ENCODE assay signal across 8 cellular contexts in the genomic region with DNA sequence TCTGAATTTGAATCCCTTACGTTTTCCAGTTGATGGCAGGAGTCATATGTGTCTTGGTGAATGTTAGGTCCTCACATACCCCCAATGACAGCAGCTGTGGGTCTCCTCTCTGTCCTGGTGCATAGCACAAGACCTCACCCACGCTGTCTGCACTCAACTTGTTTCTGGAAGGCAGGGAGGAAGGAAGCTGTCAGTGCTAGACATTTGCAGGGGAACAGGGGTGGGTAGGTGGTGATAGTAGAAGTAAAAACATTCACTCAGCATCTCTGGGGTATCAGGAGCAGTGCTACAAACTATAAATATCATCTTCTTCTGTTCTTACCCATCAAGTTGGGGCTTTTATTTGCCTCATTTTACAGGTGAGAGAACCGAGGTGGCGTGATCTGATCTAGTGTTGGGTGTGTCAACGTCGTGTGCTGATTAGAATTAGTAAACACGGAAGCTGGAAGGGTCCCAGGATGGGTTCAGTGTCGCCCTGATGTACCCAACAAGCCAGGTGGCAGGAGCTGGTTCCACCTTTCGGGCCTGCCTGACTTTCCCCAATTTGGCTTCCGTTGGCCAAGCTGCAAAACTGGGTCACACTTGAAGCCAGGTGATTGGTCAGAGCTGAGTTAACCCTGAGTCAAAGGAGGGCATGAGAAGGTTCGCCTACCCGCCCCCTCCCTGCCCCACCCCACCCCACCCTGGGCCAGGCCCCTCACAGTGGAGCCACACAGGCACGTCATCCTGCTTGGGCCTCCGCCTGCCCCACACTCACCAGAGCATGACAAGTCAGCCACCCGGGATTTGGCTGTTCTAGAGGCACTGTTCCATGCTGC. TPM values are rescaled to one million over a fixed set of nuclear protein-coding genes. Genes with fewer than 3 reads are reported as not detected.
DNase-seq lines count a peak whose midpoint lies in the region; ATAC-seq and TF ChIP-seq lines count a peak whose summit lies in the region.

No MANE protein-coding gene starts in this region.

- peaks cover 12% of the 10 kb centered on the region for H3K36me3 Mint-ChIP-seq in CD8-positive, alpha-beta T cell

- DNase-seq in CD8-positive, alpha-beta T cell, result peak in 1 of 7 experiments; percentile 51
- DNase-seq in NAMALWA (ENCODE audit: low spot score), result peak; percentile 74
- peak; percentile 77 to 90 for DNase-seq in left colon
- DNase-seq in SKM-1 (lab: John Stamatoyannopoulos, UW; ENCODE audit: unreplicated experiment), result no peak
- DNase-seq in cortex of kidney (lab: John Stamatoyannopoulos, UW), result no peak
- DNase-seq in NOMO-1 treated with DMSO at 0.1 percent for 48 hours (lab: John Stamatoyannopoulos, UW; ENCODE audit: unreplicated experiment), result no peak
- DNase-seq in SJCRH30, result no peak

- no peaks in the 10 kb centered on the region for H3K27me3 Mint-ChIP-seq in CD8-positive, alpha-beta T cell (ENCODE audit: low read depth)

- no peak overlapping the region for H3K27ac ChIP-seq in CD8-positive, alpha-beta T cell (ENCODE audit: low read depth, low read length)
- no peak overlapping the region for H3K27ac ChIP-seq in SJCRH30

- CTCF ChIA-PET in CD8-positive, alpha-beta T cell (lab: Charles Lee), result interaction anchor here (0.7 to 2.0 kb wide), 6 partner anchors 12 to 138 kb away, joined by 3 to 6 read pairs (median 3); no protein-coding TSS in a partner anchor

- no peaks in the 10 kb centered on the region for H3K9me3 Mint-ChIP-seq in CD8-positive, alpha-beta T cell

- TF ChIP-seq CTCF in CD8-positive, alpha-beta T cell (IDR thresholded peaks at IDR 0.05), result no peak

- peaks cover 48% of the 10 kb centered on the region for H3K4me1 ChIP-seq in CD8-positive, alpha-beta T cell (ENCODE audit: insufficient read depth, low read length)
- H3K4me1 ChIP-seq in SJCRH30, result no peaks in the 10 kb centered on the region

- peaks cover 76% of the 10 kb centered on the region for H3K4me1 Mint-ChIP-seq in CD8-positive, alpha-beta T cell (ENCODE audit: low read depth)

- intact Hi-C loops in CD8-positive, alpha-beta T cell (cut with DNase I, micrococcal nuclease), result no loop called here
- intact Hi-C loops in left colon (cut with DNase I, micrococcal nuclease), result loop anchor here in 1 of 2 donors (10.0 kb wide), 1 partner anchor 55 kb away; no protein-coding TSS in a partner anchor

- peak; percentile 34 for ATAC-seq in CD8-positive, alpha-beta T cell
- peak; percentile 46 for ATAC-seq in GM21515 (IDR thresholded peaks at IDR 0.05; ENCODE audit: unreplicated experiment)
- ATAC-seq in left colon, result peak; percentile 76

- H3K4me3 ChIP-seq in CD8-positive, alpha-beta T cell (ENCODE audit: low read depth, low read length), result no peak overlapping the region
- no peak overlapping the region for H3K4me3 ChIP-seq in SJCRH30

- POLR2A ChIA-PET in CD8-positive, alpha-beta T cell (lab: Charles Lee), result no interaction called here

- H3K27me3 ChIP-seq in CD8-positive, alpha-beta T cell (ENCODE audit: insufficient read depth, low read length), result no peaks in the 10 kb centered on the region
- H3K27me3 ChIP-seq in SJCRH30, result no peaks in the 10 kb centered on the region

- peak overlapping the region; percentile 86 for H3K27ac Mint-ChIP-seq in CD8-positive, alpha-beta T cell

- H3K9me3 ChIP-seq in CD8-positive, alpha-beta T cell (ENCODE audit: low read length), result no peaks in the 10 kb centered on the region
- H3K9me3 ChIP-seq in SJCRH30 (replicated peaks), result no peaks in the 10 kb centered on the region

- H3K4me3 Mint-ChIP-seq in CD8-positive, alpha-beta T cell, result no peak overlapping the region

- no peaks in the 10 kb centered on the region for H3K36me3 ChIP-seq in CD8-positive, alpha-beta T cell (ENCODE audit: insufficient read depth, low read length)
- no peaks in the 10 kb centered on the region; the same call in 1 of the 2 replicates for H3K36me3 ChIP-seq in SJCRH30

RNA-seq across cellular contexts. Expression of gene ERGIC1, which starts 15.8 kb away (rescaled TPM):
- total RNA-seq in CD8-positive, alpha-beta T cell, result 10 to 100 TPM; 61.0 to 61.2 TPM
- total RNA-seq in left colon, result 100 to 1,000 TPM; 201 to 223 TPM
- 77.4 and 83.4 TPM in 2 replicates for total RNA-seq in SJCRH30 (2014; rRNA removed; shearing (Covaris generic))

Comparison
In these comparisons a context has a peak if more than half of its experiments do, and no peak if none do; other contexts are left out.
1. DNase-seq: peak in NAMALWA (single experiment) and left colon (2 of 2); none in SKM-1 (single experiment), cortex of kidney (single experiment), NOMO-1 treated with DMSO at 0.1 percent for 48 hours (single experiment) and SJCRH30 (0 of 2).
2. Peak in every context shown above with its lines, with median percentiles within 50 percentile points of each other: ATAC-seq.